Comparison of ENCODE assay signal across 8 cellular contexts in the genomic region with DNA sequence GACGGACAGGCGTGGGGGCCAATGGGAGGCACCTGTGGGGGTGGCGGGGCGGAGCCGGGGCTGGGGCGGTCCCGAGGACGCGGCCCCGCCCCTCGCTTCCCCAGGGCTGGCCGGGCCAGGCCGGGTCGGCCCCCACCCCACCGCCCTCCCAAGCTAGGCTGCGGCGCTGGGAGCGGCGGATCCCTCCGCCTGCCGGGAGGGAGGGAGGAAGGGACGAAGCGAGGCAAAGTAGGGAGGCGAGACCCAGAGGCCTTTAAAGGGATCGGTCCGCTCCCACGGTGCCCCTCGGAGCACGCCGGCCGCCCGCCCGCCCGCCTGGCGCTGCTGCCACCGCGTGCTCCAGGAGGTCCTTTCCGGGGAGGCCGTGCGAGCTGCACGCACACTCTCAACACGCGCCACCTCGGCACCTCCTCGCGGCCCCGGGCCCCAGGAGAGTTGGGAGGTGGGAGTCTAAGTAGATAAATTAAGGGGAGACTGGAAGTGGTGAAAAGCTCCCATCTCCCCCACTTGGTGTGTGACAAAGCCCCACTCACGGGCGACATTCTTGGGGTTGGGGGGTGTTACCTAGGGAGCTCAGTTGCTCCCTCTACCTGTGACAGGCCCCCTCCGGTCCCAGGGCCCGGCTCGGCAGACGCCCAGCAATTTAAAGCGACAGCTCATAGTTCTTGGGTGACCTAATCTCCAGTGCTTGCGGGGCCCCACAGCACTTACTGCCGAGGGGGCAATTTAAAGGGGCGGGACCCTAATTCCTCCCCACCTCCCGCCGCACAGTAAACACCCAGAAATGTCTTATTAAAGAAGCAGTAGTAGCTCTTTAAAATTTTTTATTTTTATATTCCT.
DNase-seq lines count a peak whose midpoint lies in the region; FAIRE-seq and TF ChIP-seq lines count a peak whose summit lies in the region.

No MANE protein-coding gene starts in this region.

- H3K27ac ChIP-seq in RWPE1 = peak overlapping the region; percentile 99

- TF ChIP-seq POLR2A in H54 (IDR thresholded peaks at IDR 0.05; ENCODE audit: low read depth, low read length) = peak; percentile 71

- H3K4me3 Mint-ChIP-seq in nephron progenitor cell = peak overlapping the region; percentile 90
- peak overlapping the region; percentile 88 for H3K4me3 Mint-ChIP-seq in stimulated activated naive CD8-positive, alpha-beta T cell treated with anti-CD3 and anti-CD28 coated beads, Interleukin-15, Interleukin-2, amounts not matched to agents 100 ng/mL and 50 ng/mL, for 24 hours

- no peak for FAIRE-seq in H54 (lab: Jason Lieb, UNC)

- no peak; the same call in 1 of the 2 replicates for TF ChIP-seq CTCF in RWPE1 (conservative IDR thresholded peaks at IDR 0.05; ENCODE audit: low read depth)
- TF ChIP-seq CTCF in fibroblast of pulmonary artery (IDR thresholded peaks at IDR 0.05; ENCODE audit: low read length, missing control alignments) = peak; percentile 33
- TF ChIP-seq CTCF in nephron progenitor cell (IDR thresholded peaks at IDR 0.05) = peak; percentile 25

- H3K27me3 Mint-ChIP-seq in nephron progenitor cell (ENCODE audit: low read depth, poor library complexity) = no peaks in the 10 kb centered on the region
- H3K27me3 Mint-ChIP-seq in stimulated activated naive CD8-positive, alpha-beta T cell treated with anti-CD3 and anti-CD28 coated beads, Interleukin-15, Interleukin-2, amounts not matched to agents 100 ng/mL and 50 ng/mL, for 24 hours = no peaks in the 10 kb centered on the region

- no peaks in the 10 kb centered on the region for H3K9me3 Mint-ChIP-seq in nephron progenitor cell
- H3K9me3 Mint-ChIP-seq in stimulated activated naive CD8-positive, alpha-beta T cell treated with anti-CD3 and anti-CD28 coated beads, Interleukin-15, Interleukin-2, amounts not matched to agents 100 ng/mL and 50 ng/mL, for 24 hours = no peaks in the 10 kb centered on the region

- POLR2A ChIA-PET in RWPE1 (lab: Yijun Ruan, JAX; ENCODE audit: low non-redundant PET) = interaction anchor here (0.5 to 1.4 kb wide), 5 partner anchors 18 to 115 kb away, joined by 3 to 7 read pairs (median 5); no protein-coding TSS in a partner anchor

- H3K4me1 Mint-ChIP-seq in nephron progenitor cell = peaks cover 80% of the 10 kb centered on the region
- H3K4me1 Mint-ChIP-seq in stimulated activated naive CD8-positive, alpha-beta T cell treated with anti-CD3 and anti-CD28 coated beads, Interleukin-15, Interleukin-2, amounts not matched to agents 100 ng/mL and 50 ng/mL, for 24 hours (ENCODE audit: low read depth) = peaks cover 80% of the 10 kb centered on the region

- CTCF ChIA-PET in RWPE1 (lab: Yijun Ruan, JAX) = interaction anchor here (0.5 to 1.6 kb wide), 7 partner anchors 10 to 398 kb away, joined by 3 to 7 read pairs (median 4); partner anchors contain the start of gene IQGAP3

- H3K36me3 Mint-ChIP-seq in nephron progenitor cell (ENCODE audit: low read depth) = no peaks in the 10 kb centered on the region
- H3K36me3 Mint-ChIP-seq in stimulated activated naive CD8-positive, alpha-beta T cell treated with anti-CD3 and anti-CD28 coated beads, Interleukin-15, Interleukin-2, amounts not matched to agents 100 ng/mL and 50 ng/mL, for 24 hours (ENCODE audit: low read depth) = no peaks in the 10 kb centered on the region

- DNase-seq in ELF-1 (ENCODE audit: low read depth, low spot score) (peak; percentile 92), H54 (ENCODE audit: insufficient read length, low spot score) (peak; percentile 96), LoVo (ENCODE audit: low spot score) (peak; percentile 94), RWPE1 (ENCODE audit: low spot score) (peak; percentile 99), fibroblast of pulmonary artery (ENCODE audit: low read depth) (peak; percentile 97), nephron progenitor cell (peak; percentile 96)
- DNase-seq in activated T-helper 9 cell treated with anti-CD3 and anti-CD28 coated beads, Interleukin-2, amount 50 U/mL, for 16 hours (ENCODE audit: low read depth) = peak; percentile 89

- H3K4me3 ChIP-seq in fibroblast of pulmonary artery (replicated peaks; ENCODE audit: low read depth, low read length) = peak overlapping the region; percentile 99

- H3K27ac Mint-ChIP-seq in nephron progenitor cell = peak overlapping the region; percentile 92
- peak overlapping the region; percentile 97 for H3K27ac Mint-ChIP-seq in stimulated activated naive CD8-positive, alpha-beta T cell treated with anti-CD3 and anti-CD28 coated beads, Interleukin-15, Interleukin-2, amounts not matched to agents 100 ng/mL and 50 ng/mL, for 24 hours

Comparison
In these comparisons a context has a peak if more than half of its experiments do, and no peak if none do; other contexts are left out.
1. Peak in every context shown above with its lines: DNase-seq, H3K4me3 ChIP-seq and H3K27ac ChIP-seq.